In genomic region chr2:210228586-210228985, GRCh38 we compare ENCODE assay signal across 27 cellular contexts. TPM values are rescaled to one million over a fixed set of nuclear protein-coding genes. Genes with fewer than 3 reads are reported as not detected.
"Had no signal": no experiment of that assay in that cellular context is flagged by ENCODE, and none has a peak within 500 bp of the region (broad histone marks: within the 10 kb centered on the region; RNA-seq: fewer than 3 reads in every experiment).

No MANE protein-coding gene starts in this region.

- H3K4me3 Mint-ChIP-seq: dendritic cell treated with granulocyte-macrophage colony-stimulating factor and Interleukin-4, amounts not matched to agents 40 ng/mL and 50 ng/mL, for 4 days; effector memory CD8-positive, alpha-beta T cell; endodermal cell; mesothelial cell of epicardium had no signal

- DNase-seq: colonic mucosa; cortex of kidney; effector CD8-positive, alpha-beta T cell; effector memory CD8-positive, alpha-beta T cell; endodermal cell; erythroblast; esophagus squamous epithelium; foreskin fibroblast; foreskin melanocyte; gastrocnemius medialis; glutamatergic neuron; head of caudate nucleus; heart right ventricle; hippocampal formation; left cardiac atrium; left ventricle myocardium superior; lower lobe of right lung; mesenchymal stem cell; mucosa of descending colon had no signal

- H3K27me3 ChIP-seq: gastrocnemius medialis had no signal

- H3K4me1 ChIP-seq: colonic mucosa, left lung had no signal

- H3K36me3 ChIP-seq: colonic mucosa, esophagus squamous epithelium, gastrocnemius medialis, heart right ventricle, left lung, lower lobe of right lung had no signal

- H3K4me3 ChIP-seq: colonic mucosa, esophagus squamous epithelium, gastrocnemius medialis, heart right ventricle, left lung, lower lobe of right lung, mucosa of descending colon had no signal

- H3K27ac ChIP-seq: colonic mucosa, epithelial cell of prostate, esophagus squamous epithelium, gastrocnemius medialis, heart right ventricle, left lung, lower lobe of right lung had no signal

- H3K9me3 ChIP-seq: colonic mucosa, esophagus squamous epithelium, gastrocnemius medialis, heart right ventricle, left lung, lower lobe of right lung, mucosa of descending colon had no signal

- H3K27ac Mint-ChIP-seq: dendritic cell treated with granulocyte-macrophage colony-stimulating factor and Interleukin-4, amounts not matched to agents 40 ng/mL and 50 ng/mL, for 4 days; effector memory CD8-positive, alpha-beta T cell; endodermal cell; mesothelial cell of epicardium had no signal

- ATAC-seq: effector memory CD8-positive, alpha-beta T cell; esophagus mucosa; gastrocnemius medialis; heart right ventricle; left cardiac atrium; left lung; left ventricle myocardium superior; lower lobe of right lung; mucosa of descending colon had no signal

- H3K36me3 Mint-ChIP-seq: mesothelial cell of epicardium had no signal

- H3K9me3 Mint-ChIP-seq: dendritic cell treated with granulocyte-macrophage colony-stimulating factor and Interleukin-4, amounts not matched to agents 40 ng/mL and 50 ng/mL, for 4 days; effector memory CD8-positive, alpha-beta T cell; endodermal cell; mesothelial cell of epicardium had no signal

RNA-seq across cellular contexts. Expression of gene ACADL, which starts 3.3 kb away (rescaled TPM):
- total RNA-seq: dermis microvascular lymphatic vessel endothelial cell, glomerular endothelial cell, lung microvascular endothelial cell had no signal
